18 cellular contexts compared by ENCODE assay signal in the genomic region with DNA sequence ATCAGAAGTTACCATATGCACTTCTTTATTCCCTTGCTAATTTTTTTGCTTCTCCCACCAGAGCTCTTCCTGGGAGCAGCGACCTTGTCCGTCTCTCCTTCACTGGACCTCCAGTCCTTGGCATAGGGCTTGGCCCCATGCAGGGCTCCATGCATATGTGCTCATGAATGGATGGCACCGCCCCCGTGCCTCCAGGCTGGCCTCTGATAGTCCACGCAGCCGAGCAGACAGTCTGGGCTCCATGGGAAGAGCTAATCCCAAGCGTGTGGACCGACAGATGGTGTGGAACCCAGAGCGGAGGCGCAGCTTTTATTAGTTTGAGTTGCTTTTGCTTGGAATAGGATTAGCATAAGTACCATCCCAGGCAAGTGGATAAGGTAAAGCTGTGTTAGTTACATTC. TPM values are rescaled to one million over a fixed set of nuclear protein-coding genes. Genes with fewer than 3 reads are reported as not detected.
DNase-seq lines count a peak whose midpoint lies in the region; ATAC-seq and TF ChIP-seq lines count a peak whose summit lies in the region.
"Had no signal": no experiment of that assay in that cellular context is flagged by ENCODE, and none has a peak within 500 bp of the region (broad histone marks: within the 10 kb centered on the region; RNA-seq: fewer than 3 reads in every experiment).

No MANE protein-coding gene starts in this region.

- H3K27me3 ChIP-seq in mammary epithelial cell (ENCODE audit: insufficient read depth, low read length), result no peaks in the 10 kb centered on the region

- intact Hi-C loops in mammary epithelial cell (cut with micrococcal nuclease), result no loop called here

- H3K4me1 ChIP-seq in mammary epithelial cell (ENCODE audit: insufficient read depth, low read length), result no peaks in the 10 kb centered on the region

- no peaks in the 10 kb centered on the region for H3K27me3 Mint-ChIP-seq in osteocyte (ENCODE audit: unreplicated experiment)

- H3K79me2 ChIP-seq in mammary epithelial cell (ENCODE audit: insufficient read depth, low read length), result no peaks in the 10 kb centered on the region

- H3K4me3 Mint-ChIP-seq in osteocyte (ENCODE audit: unreplicated experiment), result no peak overlapping the region
- H3K4me3 Mint-ChIP-seq: CD8-positive, alpha-beta T cell had no signal

- ATAC-seq in activated CD4-positive, CD25-positive, alpha-beta regulatory T cell treated with anti-CD3 and anti-CD28 coated beads, Interleukin-2, amount 50 U/mL, for 24 hours, result no peak
- ATAC-seq: CD8-positive, alpha-beta T cell; GM12878; HCT116; Panc1 had no signal

- dilution Hi-C loops in mammary epithelial cell (cut with HindIII; ENCODE audit: low sequenced_read_pairs), result no loop called here

- TF ChIP-seq CTCF in osteocyte (IDR thresholded peaks at IDR 0.05) (no peak), mammary epithelial cell (conservative IDR thresholded peaks at IDR 0.05 in 1 of 2, IDR thresholded peaks at IDR 0.05 in 1 of 2; ENCODE audit: extremely low read depth in 1 of 2, insufficient read depth in 1 of 2, low read depth in 1 of 2, low read length in 2 of 2) (no peak), coronary artery (IDR thresholded peaks at IDR 0.05) (no peak)

- H3K4me2 ChIP-seq in mammary epithelial cell (ENCODE audit: insufficient read depth, low read depth, low read length), result no peak overlapping the region

- no peaks in the 10 kb centered on the region for H3K36me3 ChIP-seq in mammary epithelial cell (ENCODE audit: insufficient read depth, low read length)

- no TSS peak for BruUV-seq in mammary epithelial cell (replicated peaks; lab: Mats Ljungman, UMichigan)

- CTCF ChIA-PET in mammary epithelial cell (lab: Charles Lee; ENCODE audit: low non-redundant PET), result no interaction called here

- WGBS in mammary epithelial cell (ENCODE audit: low coverage, missing lambda C conversion rate), result 98% methylated on average over 8 of the region's 10 CpGs

- no peak overlapping the region for H3K27ac Mint-ChIP-seq in osteocyte (ENCODE audit: unreplicated experiment)
- H3K27ac Mint-ChIP-seq: CD8-positive, alpha-beta T cell had no signal

- H3K36me3 Mint-ChIP-seq in osteocyte (ENCODE audit: unreplicated experiment), result no peaks in the 10 kb centered on the region
- H3K36me3 Mint-ChIP-seq: CD8-positive, alpha-beta T cell had no signal

- H3K27ac ChIP-seq in mammary epithelial cell (ENCODE audit: insufficient read depth, low read depth, low read length) (no peak overlapping the region), coronary artery (no peak overlapping the region)

- H2AFZ ChIP-seq in mammary epithelial cell (ENCODE audit: low read depth, low read length), result no peak overlapping the region

- DNase-seq in G401 (ENCODE audit: low spot score) (peak; percentile 83), NCI-H2171 treated with DMSO at 0.1 percent for 48 hours (lab: John Stamatoyannopoulos, UW) (peak; percentile 60), cerebellum (ENCODE audit: low spot score) (peak; percentile 88), osteocyte (ENCODE audit: extremely low spot score, unreplicated experiment) (peak; percentile 62), mammary epithelial cell (no peak), coronary artery (ENCODE audit: low spot score) (no peak)
- DNase-seq: CD8-positive, alpha-beta T cell; NCI-H1436; NCI-H2081 treated with DMSO at 0.1 percent for 48 hours; NCI-H226; NCI-H774; Right ventricle myocardium superior had no signal

- H3K4me3 ChIP-seq in mammary epithelial cell (replicated peaks in 1 of 3; ENCODE audit: insufficient read depth in 1 of 3, low read depth in 2 of 3, low read length in 3 of 3), result no peak overlapping the region
- H3K4me3 ChIP-seq in coronary artery, result no peak overlapping the region
- H3K4me3 ChIP-seq: GM12878 had no signal

- H4K20me1 ChIP-seq in mammary epithelial cell (ENCODE audit: insufficient read depth, low read length), result no peaks in the 10 kb centered on the region

- no peak overlapping the region for H3K9ac ChIP-seq in mammary epithelial cell (ENCODE audit: insufficient read depth, low read length)

- no peaks in the 10 kb centered on the region for H3K9me3 Mint-ChIP-seq in osteocyte (ENCODE audit: unreplicated experiment)
- H3K9me3 Mint-ChIP-seq: CD8-positive, alpha-beta T cell had no signal

- in situ Hi-C loops in G401 (cut with HindIII; ENCODE audit: low sequenced_read_pairs), result no loop called here
- in situ Hi-C loops in mammary epithelial cell (cut with MboI; ENCODE audit: low sequenced_read_pairs in 2 of 2), result loop anchor here in 1 of 2 donors (25.0 kb wide), 1 partner anchor 701 kb away; a partner anchor contains a TSS

- H3K9me3 ChIP-seq in mammary epithelial cell (replicated peaks; ENCODE audit: insufficient read depth, low read length), result no peaks in the 10 kb centered on the region

- H3K4me1 Mint-ChIP-seq in osteocyte (ENCODE audit: unreplicated experiment), result no peaks in the 10 kb centered on the region

RNA-seq across cellular contexts. Expression of a gene that starts 41.8 kb away (rescaled TPM):
- total RNA-seq in G401 (2014; rRNA removed; shearing (Covaris generic)), result not detected in 2 replicates
- total RNA-seq in cerebellum, result not detected
- not detected in 2 replicates for total RNA-seq in osteocyte
- total RNA-seq in mammary epithelial cell, result not detected
- not detected for polyA plus RNA-seq in mammary epithelial cell
- polyA minus RNA-seq in mammary epithelial cell, result not detected
- total RNA-seq: CD8-positive, alpha-beta T cell; Right ventricle myocardium superior had no signal
- polyA plus RNA-seq: AG04450, BJ, GM12878 had no signal

RNA-seq across cellular contexts. Expression of a gene that starts 57.6 kb away (rescaled TPM):
- 3.0 and 5.7 TPM in 2 replicates for total RNA-seq in G401 (2014; rRNA removed; shearing (Covaris generic))
- total RNA-seq in cerebellum, result 7.8 TPM
- total RNA-seq in osteocyte, result 3.1 and 3.9 TPM in 2 replicates
- 1 to 10 TPM; 3.8 to 5.5 TPM for total RNA-seq in mammary epithelial cell
- 3.4 TPM for polyA plus RNA-seq in mammary epithelial cell
- 9.6 TPM for polyA minus RNA-seq in mammary epithelial cell

RNA-seq across cellular contexts. Expression of a gene that starts 58.0 kb away (rescaled TPM):
- 125 and 126 TPM in 2 replicates for total RNA-seq in G401 (2014; rRNA removed; shearing (Covaris generic))
- total RNA-seq in cerebellum (72.4 TPM), osteocyte (399 and 409 TPM in 2 replicates), mammary epithelial cell (100 to 1,000 TPM; 164 to 223 TPM)
- polyA plus RNA-seq in mammary epithelial cell, result 182 TPM
- polyA minus RNA-seq in mammary epithelial cell, result 61.5 TPM

Comparison
In these comparisons a context has a peak if more than half of its experiments do, and no peak if none do; other contexts are left out.
1. DNase-seq: peak in G401 (single experiment), NCI-H2171 treated with DMSO at 0.1 percent for 48 hours (single experiment), cerebellum (single experiment) and osteocyte (single experiment); none in mammary epithelial cell (single experiment) and coronary artery (single experiment).